ENCODE assay signal across 20 cellular contexts in genomic region chr9:123923884-123924283, GRCh38.
"Had no signal": no experiment of that assay in that cellular context is flagged by ENCODE, and none has a peak within 500 bp of the region (broad histone marks: within the 10 kb centered on the region; RNA-seq: fewer than 3 reads in every experiment).

No MANE protein-coding gene starts in this region.

- H3K36me3 ChIP-seq: colonic mucosa, esophagus squamous epithelium, lower lobe of right lung, prostate gland, right atrium auricular region, sigmoid colon, stomach, thyroid gland had no signal

- H3K9me3 ChIP-seq: colonic mucosa, esophagus squamous epithelium, prostate gland, right atrium auricular region, sigmoid colon, stomach, thyroid gland had no signal

- H3K4me3 ChIP-seq: colonic mucosa, esophagus squamous epithelium, lower lobe of right lung, prostate gland, right atrium auricular region, sigmoid colon, stomach, thyroid gland had no signal

- H3K27ac ChIP-seq: esophagus squamous epithelium, lower lobe of right lung, right atrium auricular region, sigmoid colon, thyroid gland had no signal

- ATAC-seq: left ventricle myocardium superior; lower lobe of right lung; naive thymus-derived CD8-positive, alpha-beta T cell; stimulated activated effector memory CD8-positive, alpha-beta T cell treated with anti-CD3 and anti-CD28 coated beads, Interleukin-12 subunit alpha, Interleukin-12 subunit beta, amount 100 ng/mL, for 72 hours had no signal

- FAIRE-seq: endothelial cell of umbilical vein, frontal cortex, keratinocyte had no signal

- DNase-seq: colonic mucosa; effector CD8-positive, alpha-beta T cell; esophagus squamous epithelium; left ventricle myocardium superior; lower lobe of right lung; naive thymus-derived CD8-positive, alpha-beta T cell; nephron progenitor cell; nucleus accumbens; sigmoid colon; stimulated activated CD4-positive, alpha-beta T cell treated with anti-CD3 and anti-CD28 coated beads, Interleukin-2, amount 100 ng/mL, for 24 hours; stimulated activated CD4-positive, alpha-beta T cell treated with anti-CD3 and anti-CD28 coated beads, Interleukin-4, amount 100 ng/mL, for 24 hours; stimulated activated naive CD4-positive, alpha-beta T cell treated with Interleukin-2 at 50 U/mL for 16 hours; stomach; thyroid gland had no signal

- H3K27me3 ChIP-seq: colonic mucosa, esophagus squamous epithelium, right atrium auricular region, sigmoid colon, stomach, thyroid gland had no signal
